9 cellular contexts compared by ENCODE assay signal in genomic region chr1:196372896-196373536, GRCh38.
DNase-seq lines count a peak whose midpoint lies in the region; ATAC-seq and TF ChIP-seq lines count a peak whose summit lies in the region.
"Had no signal": no experiment of that assay in that cellular context is flagged by ENCODE, and none has a peak within 500 bp of the region (broad histone marks: within the 10 kb centered on the region; RNA-seq: fewer than 3 reads in every experiment).

No MANE protein-coding gene starts in this region.

- no peaks in the 10 kb centered on the region for H3F3A ChIP-seq in PC-3 (ENCODE audit: low read length, unreplicated experiment)

- no peaks in the 10 kb centered on the region for H3K36me3 Mint-ChIP-seq in activated CD4-positive, alpha-beta T cell treated with anti-CD3 and anti-CD28 coated beads, Interleukin-2, amount 10 ng/mL, durations not matched to agents 24 days and 14 days (ENCODE audit: low read depth)
- H3K36me3 Mint-ChIP-seq: naive B cell had no signal

- no peak overlapping the region for H3K27ac ChIP-seq in PC-3 (ENCODE audit: low read length)

- H3K4me3 Mint-ChIP-seq in activated CD4-positive, alpha-beta T cell treated with anti-CD3 and anti-CD28 coated beads, Interleukin-2, amount 10 ng/mL, durations not matched to agents 24 days and 14 days: no peak overlapping the region
- H3K4me3 Mint-ChIP-seq: naive B cell had no signal

- H3K4me2 ChIP-seq in PC-3 (ENCODE audit: low read length): no peak overlapping the region

- no peaks in the 10 kb centered on the region for H3K36me3 ChIP-seq in BJ (ENCODE audit: control insufficient read depth, insufficient read depth, low read length)
- H3K36me3 ChIP-seq in PC-3 (ENCODE audit: low read depth, low read length): no peaks in the 10 kb centered on the region

- CTCF ChIA-PET in BJ (lab: Yijun Ruan, JAX) (interaction anchor here (0.6 to 1.5 kb wide), 5 partner anchors 9 to 174 kb away, joined by 3 to 6 read pairs (median 3); no protein-coding TSS in a partner anchor), PC-3 (lab: Charles Lee) (interaction anchor here (0.5 to 0.6 kb wide), 2 partner anchors 71 to 106 kb away, joined by 3 to 6 read pairs; no protein-coding TSS in a partner anchor)

- H3K27me3 ChIP-seq in BJ (ENCODE audit: control insufficient read depth, insufficient read depth, low read length): no peaks in the 10 kb centered on the region
- H3K27me3 ChIP-seq in PC-3 (ENCODE audit: low read length): no peaks in the 10 kb centered on the region

- POLR2A ChIA-PET in BJ (lab: Charles Lee) (no interaction called here), PC-3 (lab: Charles Lee; ENCODE audit: unreplicated experiment) (no interaction called here)

- H3K9me3 ChIP-seq in PC-3 (ENCODE audit: low read length): no peaks in the 10 kb centered on the region

- no peaks in the 10 kb centered on the region for H3K9me2 ChIP-seq in PC-3 (replicated peaks; ENCODE audit: low read length)

- no peaks in the 10 kb centered on the region for H3K79me2 ChIP-seq in PC-3 (ENCODE audit: low read length)

- peak; percentile 91 for ATAC-seq in GM18517 (IDR thresholded peaks at IDR 0.05; ENCODE audit: unreplicated experiment)
- ATAC-seq in HG03064 (IDR thresholded peaks at IDR 0.05; ENCODE audit: low read depth, unreplicated experiment): peak; percentile 81
- no peak for ATAC-seq in PC-3
- no peak for ATAC-seq in omental fat pad (ENCODE audit: low FRiP score)

- peaks cover 4% of the 10 kb centered on the region; the same call in 1 of the 2 replicates for H3K4me1 ChIP-seq in PC-3 (ENCODE audit: insufficient read depth, low read length)

- H3K9me3 Mint-ChIP-seq in activated CD4-positive, alpha-beta T cell treated with anti-CD3 and anti-CD28 coated beads, Interleukin-2, amount 10 ng/mL, durations not matched to agents 24 days and 14 days: no peaks in the 10 kb centered on the region
- H3K9me3 Mint-ChIP-seq: naive B cell had no signal

- H3K27me3 Mint-ChIP-seq in activated CD4-positive, alpha-beta T cell treated with anti-CD3 and anti-CD28 coated beads, Interleukin-2, amount 10 ng/mL, durations not matched to agents 24 days and 14 days: no peaks in the 10 kb centered on the region
- H3K27me3 Mint-ChIP-seq: naive B cell had no signal

- intact Hi-C loops in PC-3 (cut with micrococcal nuclease): no loop called here
- intact Hi-C loops in activated CD4-positive, alpha-beta T cell treated with anti-CD3 and anti-CD28 coated beads, Interleukin-2, amount 10 ng/mL, durations not matched to agents 24 days and 14 days (cut with micrococcal nuclease): no loop called here

- H3K27ac Mint-ChIP-seq in activated CD4-positive, alpha-beta T cell treated with anti-CD3 and anti-CD28 coated beads, Interleukin-2, amount 10 ng/mL, durations not matched to agents 24 days and 14 days: no peak overlapping the region
- H3K27ac Mint-ChIP-seq: naive B cell had no signal

- no peaks in the 10 kb centered on the region for H4K20me1 ChIP-seq in PC-3 (ENCODE audit: low read length)

- no peak overlapping the region for H2AFZ ChIP-seq in PC-3 (ENCODE audit: low read length)

- H3K4me1 Mint-ChIP-seq in activated CD4-positive, alpha-beta T cell treated with anti-CD3 and anti-CD28 coated beads, Interleukin-2, amount 10 ng/mL, durations not matched to agents 24 days and 14 days: no peaks in the 10 kb centered on the region
- H3K4me1 Mint-ChIP-seq: naive B cell had no signal

- DNase-seq in BJ (ENCODE audit: low read depth) (no peak), PC-3 (peak; percentile 64), fibroblast of mammary gland (ENCODE audit: low read depth) (peak; percentile 58), superior temporal gyrus (ENCODE audit: extremely low spot score) (no peak), omental fat pad (ENCODE audit: low spot score) (no peak)
- DNase-seq in activated CD4-positive, alpha-beta T cell treated with anti-CD3 and anti-CD28 coated beads, Interleukin-2, amount 10 ng/mL, durations not matched to agents 24 days and 14 days: no peak
- DNase-seq: naive B cell had no signal

- H3K9ac ChIP-seq in PC-3 (ENCODE audit: low read length): no peak overlapping the region

- TF ChIP-seq CTCF in BJ (IDR thresholded peaks at IDR 0.05; ENCODE audit: insufficient read depth, low read depth, low read length) (peak; percentile 47), PC-3 (conservative IDR thresholded peaks at IDR 0.05; ENCODE audit: low read depth, low read length) (peak; percentile 50), fibroblast of mammary gland (conservative IDR thresholded peaks at IDR 0.05; ENCODE audit: control insufficient read depth, insufficient read depth, low read depth, low read length) (peak; percentile 51), omental fat pad (IDR thresholded peaks at IDR 0.05) (no peak)

- H3K4me3 ChIP-seq in BJ (ENCODE audit: low read depth, low read length) (no peak overlapping the region), PC-3 (ENCODE audit: low read length) (no peak overlapping the region), fibroblast of mammary gland (ENCODE audit: control insufficient read depth, low read depth, low read length) (no peak overlapping the region)

- BruUV-seq in PC-3 (replicated peaks; lab: Mats Ljungman, UMichigan): no TSS peak

Comparison
In these comparisons a context has a peak if more than half of its experiments do, and no peak if none do; other contexts are left out.
1. DNase-seq: peak in PC-3 (single experiment) and fibroblast of mammary gland (single experiment); none in BJ (single experiment), superior temporal gyrus (single experiment), omental fat pad (single experiment) and activated CD4-positive, alpha-beta T cell treated with anti-CD3 and anti-CD28 coated beads, Interleukin-2, amount 10 ng/mL, durations not matched to agents 24 days and 14 days (single experiment).
2. CTCF ChIP-seq: peak in BJ (single experiment), PC-3 (single experiment) and fibroblast of mammary gland (single experiment); none in omental fat pad (0 of 3).
3. ATAC-seq: peak in GM18517 (single experiment) and HG03064 (single experiment); none in PC-3 (single experiment) and omental fat pad (single experiment).